ENCODE assay signal across 8 cellular contexts in genomic region chr5:150671509-150672236, GRCh38.
DNase-seq lines count a peak whose midpoint lies in the region; ATAC-seq and TF ChIP-seq lines count a peak whose summit lies in the region.

No MANE protein-coding gene starts in this region.

- H3K36me3 ChIP-seq in muscle layer of colon (ENCODE audit: insufficient read depth, low read length), result no peaks in the 10 kb centered on the region

- peaks cover 8% of the 10 kb centered on the region for H3K4me1 ChIP-seq in muscle layer of colon (ENCODE audit: insufficient read depth, low read length)

- H3K27me3 Mint-ChIP-seq in dendritic cell treated with granulocyte-macrophage colony-stimulating factor and Interleukin-4, amounts not matched to agents 40 ng/mL and 50 ng/mL, for 4 days, result peaks cover 26% of the 10 kb centered on the region

- no peak overlapping the region for H3K27ac ChIP-seq in muscle layer of colon (ENCODE audit: low read depth, low read length)

- no peaks in the 10 kb centered on the region for H3K36me3 Mint-ChIP-seq in dendritic cell treated with granulocyte-macrophage colony-stimulating factor and Interleukin-4, amounts not matched to agents 40 ng/mL and 50 ng/mL, for 4 days (ENCODE audit: low read depth)

- intact Hi-C loops in dendritic cell treated with granulocyte-macrophage colony-stimulating factor and Interleukin-4, amounts not matched to agents 40 ng/mL and 50 ng/mL, for 4 days (cut with micrococcal nuclease), result no loop called here

- H3K27me3 ChIP-seq in muscle layer of colon (ENCODE audit: control insufficient read depth in 1 of 2, insufficient read depth in 2 of 2, low read length in 2 of 2), result peaks cover 6 to 20% of the 10 kb centered on the region in 2 donors

- no peak for TF ChIP-seq CTCF in AG09309 (IDR thresholded peaks at IDR 0.05; ENCODE audit: control insufficient read depth, insufficient read depth, low read depth, low read length, missing control alignments)

- H3K4me3 ChIP-seq in AG09309 (ENCODE audit: control insufficient read depth, low read depth, low read length) (peak overlapping the region; percentile 51), muscle layer of colon (ENCODE audit: low read depth in 1 of 2, low read length in 2 of 2) (peak overlapping the region; percentile 58 to 60)

- no peaks in the 10 kb centered on the region for H3K9me3 Mint-ChIP-seq in dendritic cell treated with granulocyte-macrophage colony-stimulating factor and Interleukin-4, amounts not matched to agents 40 ng/mL and 50 ng/mL, for 4 days

- peak overlapping the region; percentile 72 for H3K4me3 Mint-ChIP-seq in dendritic cell treated with granulocyte-macrophage colony-stimulating factor and Interleukin-4, amounts not matched to agents 40 ng/mL and 50 ng/mL, for 4 days

- no peak overlapping the region for H3K27ac Mint-ChIP-seq in dendritic cell treated with granulocyte-macrophage colony-stimulating factor and Interleukin-4, amounts not matched to agents 40 ng/mL and 50 ng/mL, for 4 days

- H3K9me3 ChIP-seq in muscle layer of colon (ENCODE audit: low read length), result no peaks in the 10 kb centered on the region

- DNase-seq in AG09309 (ENCODE audit: low read depth), result no peak
- no peak for DNase-seq in NCI-H2171 treated with DMSO at 0.1 percent for 48 hours (lab: John Stamatoyannopoulos, UW)
- DNase-seq in GM19240 (ENCODE audit: insufficient read length, low spot score), result no peak
- no peak for DNase-seq in activated CD4-positive, CD25-positive, alpha-beta regulatory T cell (lab: John Stamatoyannopoulos, UW)
- no peak for DNase-seq in COLO668 (lab: John Stamatoyannopoulos, UW; ENCODE audit: unreplicated experiment)

- peak; percentile 25 for ATAC-seq in HG03066 (IDR thresholded peaks at IDR 0.05; ENCODE audit: low read depth, unreplicated experiment)

- H3K9ac ChIP-seq in muscle layer of colon (ENCODE audit: low read length), result no peak overlapping the region

- peaks cover 26% of the 10 kb centered on the region for H3K4me1 Mint-ChIP-seq in dendritic cell treated with granulocyte-macrophage colony-stimulating factor and Interleukin-4, amounts not matched to agents 40 ng/mL and 50 ng/mL, for 4 days (ENCODE audit: low read depth)
